11 cellular contexts compared by ENCODE assay signal in genomic region chr12:32230607-32230982, GRCh38.
A peak's percentile ranks its signal among the peaks of the same experiment; 100 is the strongest.
DNase-seq lines count a peak whose midpoint lies in the region; ATAC-seq and FAIRE-seq lines count a peak whose summit lies in the region.
"Had no signal": no experiment of that assay in that cellular context is flagged by ENCODE, and none has a peak within 500 bp of the region (broad histone marks: within the 10 kb centered on the region; RNA-seq: fewer than 3 reads in every experiment).

No MANE protein-coding gene starts in this region.

- ATAC-seq in GM21619 (IDR thresholded peaks at IDR 0.05; ENCODE audit: unreplicated experiment) (peak; percentile 75), HG03457 (IDR thresholded peaks at IDR 0.05; ENCODE audit: unreplicated experiment) (no peak), HG02763 (IDR thresholded peaks at IDR 0.05; ENCODE audit: unreplicated experiment) (no peak)
- ATAC-seq: K562 had no signal

- FAIRE-seq in RCC 7860 (lab: Jason Lieb, UNC) = no peak
- FAIRE-seq: K562 had no signal

- DNase-seq in DMS 273 treated with DMSO at 0.1 percent for 48 hours (lab: John Stamatoyannopoulos, UW) = peak; percentile 97
- DNase-seq in NCI-H1694 (lab: John Stamatoyannopoulos, UW) = peak; percentile 99
- DNase-seq in SK-N-DZ (ENCODE audit: low spot score) = peak; percentile 88
- DNase-seq in ureter (ENCODE audit: low spot score) = no peak
- DNase-seq in RCC 7860 (ENCODE audit: low spot score) = no peak
- DNase-seq: activated gamma-delta T cell treated with Interleukin-2 at 50 U/mL for 16 hours, left ventricle myocardium inferior had no signal

Comparison
In these comparisons a context has a peak if more than half of its experiments do, and no peak if none do; other contexts are left out.
1. DNase-seq: peak in DMS 273 treated with DMSO at 0.1 percent for 48 hours (single experiment), NCI-H1694 (single experiment) and SK-N-DZ (single experiment); none in ureter (single experiment) and RCC 7860 (single experiment).